In the genomic region with DNA sequence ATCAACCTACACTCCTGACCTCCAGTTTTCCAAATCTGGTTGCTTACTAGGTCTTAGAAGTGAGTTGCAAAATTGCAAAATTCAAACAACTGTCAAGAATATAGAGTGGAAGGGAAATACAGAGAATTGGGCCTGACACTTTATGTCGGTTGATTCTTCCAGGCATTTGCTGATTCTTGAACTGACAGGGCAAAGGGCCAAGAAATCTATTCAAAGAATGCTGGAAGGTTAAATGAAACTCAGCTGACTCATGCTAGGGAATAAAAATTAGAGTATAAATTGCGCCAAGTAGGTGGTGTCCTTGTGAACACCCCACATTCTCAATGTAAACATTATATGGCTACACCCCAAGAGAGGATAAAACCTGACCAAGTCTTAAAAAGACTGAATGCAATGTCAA, we compare ENCODE assay signal across 29 cellular contexts. TPM values are rescaled to one million over a fixed set of nuclear protein-coding genes. Genes with fewer than 3 reads are reported as not detected.
DNase-seq lines count a peak whose midpoint lies in the region; ATAC-seq and TF ChIP-seq lines count a peak whose summit lies in the region.
"Had no signal": no experiment of that assay in that cellular context is flagged by ENCODE, and none has a peak within 500 bp of the region (broad histone marks: within the 10 kb centered on the region; RNA-seq: fewer than 3 reads in every experiment).

No MANE protein-coding gene starts in this region.

- H2BK5ac ChIP-seq in IMR-90 (ENCODE audit: low read depth, low read length, poor library complexity, severe bottlenecking), result peak overlapping the region; percentile 60

- H2AK9ac ChIP-seq in IMR-90 (replicated peaks; ENCODE audit: low read depth, low read length, poor library complexity), result no peak overlapping the region

- in situ Hi-C loops in IMR-90 (cut with MboI; ENCODE audit: low sequenced_read_pairs) (no loop called here), brain microvascular endothelial cell (cut with HindIII; ENCODE audit: low pct_ligation_motif_present, low sequenced_read_pairs) (no loop called here)

- TF ChIP-seq CTCF in IMR-90 (conservative IDR thresholded peaks at IDR 0.05; ENCODE audit: low read depth, low read length) (no peak), brain microvascular endothelial cell (IDR thresholded peaks at IDR 0.05; ENCODE audit: low read depth, low read length, missing control alignments) (no peak), fibroblast of the aortic adventitia (IDR thresholded peaks at IDR 0.05; ENCODE audit: insufficient read depth, low read length) (no peak)

- H4K5ac ChIP-seq in IMR-90 (ENCODE audit: low read depth, low read length), result no peak overlapping the region

- H3K4me1 ChIP-seq in IMR-90 (ENCODE audit: control insufficient read depth, insufficient read depth, low read length), result no peaks in the 10 kb centered on the region
- H3K4me1 ChIP-seq: lower lobe of right lung, SJSA1, vagina had no signal

- intact Hi-C loops in IMR-90 (cut with micrococcal nuclease), result no loop called here

- peak; percentile 15 for DNase-seq in AG08396 (ENCODE audit: low spot score)
- DNase-seq in IMR-90, result peak; percentile 65
- peak; percentile 26 for DNase-seq in brain microvascular endothelial cell
- DNase-seq in fibroblast of the aortic adventitia (ENCODE audit: low read depth), result peak; percentile 66
- no peak for DNase-seq in AG20443 (ENCODE audit: low spot score)
- DNase-seq in NAMALWA (ENCODE audit: low spot score), result no peak
- DNase-seq in activated CD8-positive, alpha-beta memory T cell treated with anti-CD3 and anti-CD28 coated beads, Interleukin-2, amount 50 U/mL, for 4 hours, result no peak
- no peak for DNase-seq in activated CD4-positive, CD25-positive, alpha-beta regulatory T cell (lab: John Stamatoyannopoulos, UW)
- DNase-seq: ACHN; activated CD4-positive, alpha-beta T cell treated with anti-CD3 and anti-CD28 coated beads for 36 hours; activated CD8-positive, alpha-beta memory T cell treated with anti-CD3 and anti-CD28 coated beads for 24 hours; activated naive CD4-positive, alpha-beta T cell treated with Interleukin-2 at 50 U/mL for 16 hours; activated T-cell treated with anti-CD3 and anti-CD28 coated beads, Interleukin-2, amount 50 U/mL, for 4 hours; Calu3; effector CD8-positive, alpha-beta T cell; esophagus squamous epithelium; lower lobe of right lung; NCI-H187 treated with DMSO at 0.1 percent for 48 hours; NCI-H2227 treated with DMSO at 0.1 percent for 48 hours; NCI-H82; psoas muscle; stimulated activated CD4-positive, alpha-beta T cell treated with anti-CD3 and anti-CD28 coated beads, Interleukin-2, amount 100 ng/mL, for 48 hours; stimulated activated naive B cell treated with anti-CD40 and anti-IgM and Interleukin-4, amounts not matched to agents 10 μg/mL and 1 μg/mL and 100 μg/mL, for 72 hours; T-helper 1 cell had no signal

- H3K18ac ChIP-seq in IMR-90 (ENCODE audit: low read depth, low read length), result no peak overlapping the region

- H3K14ac ChIP-seq in IMR-90 (replicated peaks; ENCODE audit: low read depth, low read length), result no peak overlapping the region

- no peak overlapping the region for H4K91ac ChIP-seq in IMR-90 (ENCODE audit: insufficient read depth, low read depth, low read length)

- POLR2A ChIA-PET in IMR-90 (lab: Charles Lee; ENCODE audit: unreplicated experiment), result no interaction called here

- H3K9me3 ChIP-seq in IMR-90 (ENCODE audit: control insufficient read depth, insufficient read depth, low read length), result peaks cover 41% of the 10 kb centered on the region

- H4K8ac ChIP-seq in IMR-90 (ENCODE audit: low read depth in 2 of 2, low read length in 2 of 2), result no peak overlapping the region

- H3K27me3 ChIP-seq in IMR-90 (ENCODE audit: control insufficient read depth, insufficient read depth, low read length) (no peaks in the 10 kb centered on the region), brain microvascular endothelial cell (replicated peaks) (no peaks in the 10 kb centered on the region)
- H3K27me3 ChIP-seq: esophagus squamous epithelium, SJSA1, vagina had no signal

- no peaks in the 10 kb centered on the region for H4K20me1 ChIP-seq in IMR-90 (ENCODE audit: insufficient read depth, low read length)

- H2BK20ac ChIP-seq in IMR-90 (ENCODE audit: low read depth, low read length), result no peak overlapping the region

- H3K36me3 ChIP-seq in IMR-90 (ENCODE audit: control insufficient read depth, insufficient read depth, low read length), result peaks cover 14% of the 10 kb centered on the region
- H3K36me3 ChIP-seq in brain microvascular endothelial cell (replicated peaks), result peaks cover 11% of the 10 kb centered on the region
- H3K36me3 ChIP-seq: lower lobe of right lung had no signal

- H3K9me1 ChIP-seq in IMR-90 (ENCODE audit: insufficient read depth, low read length), result no peaks in the 10 kb centered on the region

- H3K9ac ChIP-seq in IMR-90 (ENCODE audit: low read depth, low read length), result no peak overlapping the region

- H3K23ac ChIP-seq in IMR-90 (ENCODE audit: low read depth, low read length), result no peak overlapping the region

- H3K4me2 ChIP-seq in IMR-90 (ENCODE audit: low read depth, low read length), result 0 out of 2 replicates have a peak overlapping the region, but pooled peaks have one; percentile 1

- WGBS in IMR-90 (ENCODE audit: extremely low coverage in 2 of 2, insufficient read length in 1 of 2), 2 experiments, result 14% methylated on average over 1 of the region's 2 CpGs; no CpG with 5 or more reads in 1 of the 2 experiments

- H2BK15ac ChIP-seq in IMR-90 (ENCODE audit: low read depth, low read length), result no peak overlapping the region

- H3K4me3 ChIP-seq in IMR-90 (ENCODE audit: insufficient read depth, low read depth, low read length) (no peak overlapping the region), brain microvascular endothelial cell (ENCODE audit: low read depth, low read length) (no peak overlapping the region), fibroblast of the aortic adventitia (ENCODE audit: low read depth, low read length) (no peak overlapping the region)
- H3K4me3 ChIP-seq: esophagus squamous epithelium, K562, lower lobe of right lung, psoas muscle, SJSA1, thoracic aorta, vagina had no signal

- no peak for TF ChIP-seq POLR2A in IMR-90 (IDR thresholded peaks at IDR 0.05; ENCODE audit: low read depth, low read length)

- no peak for TF ChIP-seq RAD21 in IMR-90 (IDR thresholded peaks at IDR 0.05; ENCODE audit: low read length)

- no peak overlapping the region for H2AFZ ChIP-seq in IMR-90 (replicated peaks; ENCODE audit: low read length, poor library complexity)

- H3K27ac ChIP-seq in IMR-90 (ENCODE audit: insufficient read depth, low read length), result no peak overlapping the region
- no peak overlapping the region for H3K27ac ChIP-seq in brain microvascular endothelial cell
- H3K27ac ChIP-seq: C4-2B, lower lobe of right lung, psoas muscle, SJSA1, thoracic aorta, vagina had no signal

- no peak overlapping the region for H3K4ac ChIP-seq in IMR-90 (ENCODE audit: low read depth, low read length)

- peak; percentile 40 for ATAC-seq in IMR-90 (ENCODE audit: low read depth)
- ATAC-seq: activated CD4-positive, alpha-beta T cell treated with anti-CD3 and anti-CD28 coated beads for 36 hours; activated T-cell treated with anti-CD3 and anti-CD28 coated beads, Interleukin-2, amount 50 U/mL, for 4 hours; K562; lower lobe of right lung; psoas muscle; stimulated activated naive B cell treated with anti-CD40 and anti-IgM and Interleukin-4, amounts not matched to agents 10 μg/mL and 1 μg/mL and 100 μg/mL, for 72 hours had no signal

- dilution Hi-C loops in IMR-90 (cut with HindIII; ENCODE audit: low sequenced_read_pairs, unreplicated experiment), result no loop called here

- no peak overlapping the region for H2AK5ac ChIP-seq in IMR-90 (ENCODE audit: low read depth, low read length)

- H3K56ac ChIP-seq in IMR-90 (ENCODE audit: extremely low read depth, insufficient read depth, low read length), result no peak overlapping the region

- CTCF ChIA-PET in IMR-90 (lab: Yijun Ruan, JAX), result no interaction called here

- no TSS peak for BruUV-seq in IMR-90 (replicated peaks; lab: Mats Ljungman, UMichigan)

- H2BK120ac ChIP-seq in IMR-90 (ENCODE audit: low read depth, low read length), result no peak overlapping the region

- peaks cover 0 to 4% of the 10 kb centered on the region in 2 experiments; a peak in 1 of 4 replicates for H3K79me1 ChIP-seq in IMR-90 (ENCODE audit: low read depth in 1 of 2, low read length in 2 of 2)

TF ChIP-seq in IMR-90, 13 proteins besides CTCF, POLR2A, EP300 and RAD21:
- no peak for TF ChIP-seq RCOR1 (IDR thresholded peaks at IDR 0.05; ENCODE audit: insufficient replicate concordance, low read length)
- no peak for TF ChIP-seq NFE2L2 (IDR thresholded peaks at IDR 0.05; ENCODE audit: low read depth, low read length)
- TF ChIP-seq, protein P1, sequence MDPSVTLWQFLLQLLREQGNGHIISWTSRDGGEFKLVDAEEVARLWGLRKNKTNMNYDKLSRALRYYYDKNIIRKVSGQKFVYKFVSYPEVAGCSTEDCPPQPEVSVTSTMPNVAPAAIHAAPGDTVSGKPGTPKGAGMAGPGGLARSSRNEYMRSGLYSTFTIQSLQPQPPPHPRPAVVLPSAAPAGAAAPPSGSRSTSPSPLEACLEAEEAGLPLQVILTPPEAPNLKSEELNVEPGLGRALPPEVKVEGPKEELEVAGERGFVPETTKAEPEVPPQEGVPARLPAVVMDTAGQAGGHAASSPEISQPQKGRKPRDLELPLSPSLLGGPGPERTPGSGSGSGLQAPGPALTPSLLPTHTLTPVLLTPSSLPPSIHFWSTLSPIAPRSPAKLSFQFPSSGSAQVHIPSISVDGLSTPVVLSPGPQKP (IDR thresholded peaks at IDR 0.05; ENCODE audit: borderline replicate concordance, low read depth, low read length), result no peak
TF ChIP-seq in IMR-90: peak in this region for 0.

RNA-seq across cellular contexts. Expression of a gene that starts 21.5 kb away (rescaled TPM):
- 16.9 and 17.7 TPM in 2 replicates for total RNA-seq in IMR-90 (2012; rRNA removed)
- 7.0 and 9.9 TPM in 2 replicates for polyA plus RNA-seq in IMR-90 (2012; rRNA removed)
- polyA plus RNA-seq in IMR-90 (2012; cell fraction: cytosol; rRNA removed), result 2.6 and 2.7 TPM in 2 replicates
- polyA plus RNA-seq in IMR-90 (2012; cell fraction: nucleus; rRNA removed; ENCODE audit: low replicate concordance), result 6.6 and 41.0 TPM in 2 replicates
- total RNA-seq in fibroblast of the aortic adventitia (ENCODE audit: low replicate concordance), result 18.6 and 22.6 TPM in 2 replicates

RNA-seq across cellular contexts. Expression of a gene that starts 32.7 kb away (rescaled TPM):
- total RNA-seq in IMR-90 (2012; rRNA removed) (20.8 and 38.3 TPM in 2 replicates), fibroblast of the aortic adventitia (ENCODE audit: low replicate concordance) (16.5 and 29.4 TPM in 2 replicates)
- 5.6 and 7.6 TPM in 2 replicates for polyA plus RNA-seq in IMR-90 (2012; rRNA removed)
- polyA plus RNA-seq in IMR-90 (2012; cell fraction: cytosol; rRNA removed), result 0.90 and 1.6 TPM in 2 replicates
- 1.8 and 10.5 TPM in 2 replicates for polyA plus RNA-seq in IMR-90 (2012; cell fraction: nucleus; rRNA removed; ENCODE audit: low replicate concordance)

Comparison
In these comparisons a context has a peak if more than half of its experiments do, and no peak if none do; other contexts are left out.
1. DNase-seq: peak in AG08396 (single experiment), IMR-90 (single experiment), brain microvascular endothelial cell (single experiment) and fibroblast of the aortic adventitia (single experiment); none in AG20443 (single experiment), NAMALWA (single experiment), activated CD8-positive, alpha-beta memory T cell treated with anti-CD3 and anti-CD28 coated beads, Interleukin-2, amount 50 U/mL, for 4 hours (single experiment) and activated CD4-positive, CD25-positive, alpha-beta regulatory T cell (0 of 4).